ENCODE assay signal across 15 cellular contexts in genomic region chr22:48838846-48839730, GRCh38.
A peak's percentile ranks its signal among the peaks of the same experiment; 100 is the strongest.
DNase-seq lines count a peak whose midpoint lies in the region; ATAC-seq lines count a peak whose summit lies in the region.
"Had no signal": no experiment of that assay in that cellular context is flagged by ENCODE, and none has a peak within 500 bp of the region (broad histone marks: within the 10 kb centered on the region; RNA-seq: fewer than 3 reads in every experiment).

No MANE protein-coding gene starts in this region.

- ATAC-seq in sciatic nerve (no peak), GM21381 (IDR thresholded peaks at IDR 0.05; ENCODE audit: unreplicated experiment) (no peak), GM19351 (IDR thresholded peaks at IDR 0.05; ENCODE audit: unreplicated experiment) (no peak)
- ATAC-seq: GM23338 had no signal

- DNase-seq in NCI-H2171 treated with DMSO at 0.1 percent for 48 hours (lab: John Stamatoyannopoulos, UW) = peak; percentile 18
- DNase-seq in NCI-H2171 (lab: John Stamatoyannopoulos, UW) = no peak
- DNase-seq in NAMALWA (ENCODE audit: low spot score) = peak; percentile 30
- peak; percentile 39 for DNase-seq in ecto neural progenitor cell (ENCODE audit: low spot score)
- DNase-seq in sciatic nerve (ENCODE audit: low spot score) = peak; percentile 39
- no peak for DNase-seq in HCEC 1CT
- DNase-seq: 8988T, COR-L47, GDM1, NCI-H1105 treated with DMSO at 0.1 percent for 48 hours, NCI-H187, NCI-H82 had no signal

- intact Hi-C loops in sciatic nerve (cut with DNase I) = no loop called here

Comparison
In these comparisons a context has a peak if more than half of its experiments do, and no peak if none do; other contexts are left out.
1. DNase-seq: peak in NCI-H2171 treated with DMSO at 0.1 percent for 48 hours (single experiment), NAMALWA (single experiment), ecto neural progenitor cell (single experiment) and sciatic nerve (single experiment); none in NCI-H2171 (single experiment) and HCEC 1CT (single experiment).